In genomic region chr22:28935140-28935539, GRCh38 we compare ENCODE assay signal across 21 cellular contexts.
"Had no signal": no experiment of that assay in that cellular context is flagged by ENCODE, and none has a peak within 500 bp of the region (broad histone marks: within the 10 kb centered on the region; RNA-seq: fewer than 3 reads in every experiment).

No MANE protein-coding gene starts in this region.

- H3K9me3 ChIP-seq: colonic mucosa, left ventricle myocardium inferior, mucosa of descending colon, neutrophil, sigmoid colon, thyroid gland had no signal

- H3K9me3 Mint-ChIP-seq: activated T-helper 1 cell treated with anti-CD3 and anti-CD28 coated beads, Interleukin-12 subunit alpha, Interleukin-12 subunit beta, Interleukin-2, Interleukin-4 antibody, amounts not matched to agents 30 ng/mL and 10 ng/mL and 1 ng/mL, durations not matched to agents 14 hours and 24 hours and 36 hours; naive B cell; stimulated activated memory B cell treated with anti-CD40 and anti-IgM and Interleukin-4, amounts not matched to agents 10 μg/mL and 1 μg/mL and 100 μg/mL, for 72 hours had no signal

- ATAC-seq: mucosa of descending colon; stimulated activated memory B cell treated with anti-CD40 and anti-IgM and Interleukin-4, amounts not matched to agents 10 μg/mL and 1 μg/mL and 100 μg/mL, for 72 hours had no signal

- FAIRE-seq: endometrium had no signal

- H3K36me3 ChIP-seq: colonic mucosa, left ventricle myocardium inferior, neutrophil, sigmoid colon, thyroid gland had no signal

- DNase-seq: activated CD4-positive, CD25-positive, alpha-beta regulatory T cell treated with anti-CD3 and anti-CD28 coated beads, Interleukin-2, amount 50 U/mL, for 72 hours; activated CD8-positive, alpha-beta memory T cell treated with anti-CD3 and anti-CD28 coated beads for 24 hours; central memory CD4-positive, alpha-beta T cell; colonic mucosa; foreskin melanocyte; glutamatergic neuron; hippocampal formation; islet precursor cell; left ventricle myocardium inferior; mucosa of descending colon; naive B cell; sigmoid colon; stimulated activated CD4-positive, alpha-beta T cell treated with anti-CD3 and anti-CD28 coated beads, Interleukin-4, amount 100 ng/mL, for 24 hours; T1000; thyroid gland had no signal

- H3K36me3 Mint-ChIP-seq: activated naive CD8-positive, alpha-beta T cell; naive B cell; stimulated activated memory B cell treated with anti-CD40 and anti-IgM and Interleukin-4, amounts not matched to agents 10 μg/mL and 1 μg/mL and 100 μg/mL, for 72 hours had no signal

- H3K4me3 Mint-ChIP-seq: activated naive CD8-positive, alpha-beta T cell; activated T-helper 1 cell treated with anti-CD3 and anti-CD28 coated beads, Interleukin-12 subunit alpha, Interleukin-12 subunit beta, Interleukin-2, Interleukin-4 antibody, amounts not matched to agents 30 ng/mL and 10 ng/mL and 1 ng/mL, durations not matched to agents 14 hours and 24 hours and 36 hours; naive B cell; stimulated activated memory B cell treated with anti-CD40 and anti-IgM and Interleukin-4, amounts not matched to agents 10 μg/mL and 1 μg/mL and 100 μg/mL, for 72 hours had no signal

- H3K27ac Mint-ChIP-seq: activated naive CD8-positive, alpha-beta T cell; activated T-helper 1 cell treated with anti-CD3 and anti-CD28 coated beads, Interleukin-12 subunit alpha, Interleukin-12 subunit beta, Interleukin-2, Interleukin-4 antibody, amounts not matched to agents 30 ng/mL and 10 ng/mL and 1 ng/mL, durations not matched to agents 14 hours and 24 hours and 36 hours; naive B cell; stimulated activated memory B cell treated with anti-CD40 and anti-IgM and Interleukin-4, amounts not matched to agents 10 μg/mL and 1 μg/mL and 100 μg/mL, for 72 hours had no signal

- H3K4me3 ChIP-seq: colonic mucosa, left ventricle myocardium inferior, mucosa of descending colon, sigmoid colon, thyroid gland had no signal

- H3K9ac ChIP-seq: parathyroid adenoma had no signal

- H3K27me3 ChIP-seq: colonic mucosa, sigmoid colon, thyroid gland had no signal

- H3K27ac ChIP-seq: colonic mucosa, left ventricle myocardium inferior, neutrophil, parathyroid adenoma, sigmoid colon had no signal

- H3K4me1 ChIP-seq: colonic mucosa, parathyroid adenoma had no signal

- H2AFZ ChIP-seq: parathyroid adenoma had no signal
